Comparison of ENCODE assay signal across 18 cellular contexts in the genomic region with DNA sequence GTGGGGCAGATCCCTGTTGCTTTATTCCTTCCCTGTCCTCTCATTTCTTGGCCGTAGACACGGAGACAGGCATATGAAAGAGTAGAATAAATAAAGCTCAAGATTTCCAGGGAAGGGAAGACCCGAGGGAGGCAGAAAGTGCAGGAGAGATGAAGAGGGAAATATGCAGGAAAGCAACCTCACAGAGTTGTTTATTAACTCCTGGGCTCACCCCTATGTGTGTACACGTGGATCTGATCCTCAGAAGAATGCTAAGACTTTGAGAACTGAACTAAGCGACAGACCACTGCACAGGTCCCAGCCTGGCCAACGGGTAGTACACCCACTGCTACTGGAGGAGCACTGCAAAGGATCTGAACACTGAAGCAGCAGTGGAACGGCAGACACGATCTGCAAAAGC.
"Had no signal": no experiment of that assay in that cellular context is flagged by ENCODE, and none has a peak within 500 bp of the region (broad histone marks: within the 10 kb centered on the region; RNA-seq: fewer than 3 reads in every experiment).

No MANE protein-coding gene starts in this region.

- H3K27ac Mint-ChIP-seq: dendritic cell treated with granulocyte-macrophage colony-stimulating factor and Interleukin-4, amounts not matched to agents 40 ng/mL and 50 ng/mL, for 4 days; effector memory CD8-positive, alpha-beta T cell; stimulated activated memory B cell treated with anti-CD40 and anti-IgM and Interleukin-4, amounts not matched to agents 10 μg/mL and 1 μg/mL and 100 μg/mL, for 72 hours; stimulated activated naive CD8-positive, alpha-beta T cell treated with anti-CD3 and anti-CD28 coated beads, Interleukin-15, Interleukin-2, amounts not matched to agents 100 ng/mL and 50 ng/mL, for 24 hours had no signal

- H3K9me3 ChIP-seq: mucosa of descending colon, tibial artery had no signal

- H3K27me3 ChIP-seq: heart right ventricle, tibial artery had no signal

- H3K4me1 ChIP-seq: tibial artery had no signal

- H3K4me3 ChIP-seq: heart right ventricle, mucosa of descending colon, smooth muscle cell, tibial artery had no signal

- H3K27ac ChIP-seq: heart right ventricle, tibial artery had no signal

- DNase-seq: cerebellar nuclear complex; effector memory CD8-positive, alpha-beta T cell; erythroblast; foreskin melanocyte; heart right ventricle; left colon; mammary epithelial cell; mucosa of descending colon; naive thymus-derived CD8-positive, alpha-beta T cell; posterior cingulate gyrus; right cardiac atrium; stimulated activated CD4-positive, alpha-beta T cell treated with anti-CD3 and anti-CD28 coated beads, Interleukin-4, amount 100 ng/mL, for 1 hour; tibial artery had no signal

- H3K4me3 Mint-ChIP-seq: dendritic cell treated with granulocyte-macrophage colony-stimulating factor and Interleukin-4, amounts not matched to agents 40 ng/mL and 50 ng/mL, for 4 days; effector memory CD8-positive, alpha-beta T cell; naive thymus-derived CD8-positive, alpha-beta T cell; neural crest cell; stimulated activated memory B cell treated with anti-CD40 and anti-IgM and Interleukin-4, amounts not matched to agents 10 μg/mL and 1 μg/mL and 100 μg/mL, for 72 hours; stimulated activated naive CD8-positive, alpha-beta T cell treated with anti-CD3 and anti-CD28 coated beads, Interleukin-15, Interleukin-2, amounts not matched to agents 100 ng/mL and 50 ng/mL, for 24 hours had no signal

- H3K4me2 ChIP-seq: smooth muscle cell had no signal

- H3K4me1 Mint-ChIP-seq: naive thymus-derived CD8-positive, alpha-beta T cell; neural crest cell; stimulated activated memory B cell treated with anti-CD40 and anti-IgM and Interleukin-4, amounts not matched to agents 10 μg/mL and 1 μg/mL and 100 μg/mL, for 72 hours had no signal

- H3K9me3 Mint-ChIP-seq: effector memory CD8-positive, alpha-beta T cell had no signal

- H3K27me3 Mint-ChIP-seq: dendritic cell treated with granulocyte-macrophage colony-stimulating factor and Interleukin-4, amounts not matched to agents 40 ng/mL and 50 ng/mL, for 4 days; effector memory CD8-positive, alpha-beta T cell; naive thymus-derived CD8-positive, alpha-beta T cell; stimulated activated memory B cell treated with anti-CD40 and anti-IgM and Interleukin-4, amounts not matched to agents 10 μg/mL and 1 μg/mL and 100 μg/mL, for 72 hours; stimulated activated naive CD8-positive, alpha-beta T cell treated with anti-CD3 and anti-CD28 coated beads, Interleukin-15, Interleukin-2, amounts not matched to agents 100 ng/mL and 50 ng/mL, for 24 hours had no signal

- ATAC-seq: effector memory CD8-positive, alpha-beta T cell; heart right ventricle; left colon; mucosa of descending colon; naive thymus-derived CD8-positive, alpha-beta T cell; right cardiac atrium; stimulated activated memory B cell treated with anti-CD40 and anti-IgM and Interleukin-4, amounts not matched to agents 10 μg/mL and 1 μg/mL and 100 μg/mL, for 72 hours had no signal
